Comparison of ENCODE assay signal across 8 cellular contexts in genomic region chrX:69615779-69616519, GRCh38. TPM values are rescaled to one million over a fixed set of nuclear protein-coding genes. Genes with fewer than 3 reads are reported as not detected.
A peak's percentile ranks its signal among the peaks of the same experiment; 100 is the strongest.
DNase-seq lines count a peak whose midpoint lies in the region; ATAC-seq and TF ChIP-seq lines count a peak whose summit lies in the region.

Gene EDA (plus strand): TSS chrX:69616113.

- H3K9me3 ChIP-seq in WERI-Rb-1 (ENCODE audit: severe bottlenecking) (no peaks in the 10 kb centered on the region), breast epithelium (no peaks in the 10 kb centered on the region), iPS-18a (ENCODE audit: control insufficient read depth, low read depth, low read length) (peaks cover 10% of the 10 kb centered on the region)

- H3K4me3 ChIP-seq in WERI-Rb-1 (ENCODE audit: low read depth, low read length) (peak within 1 kb of the TSS; percentile 56), breast epithelium (peak within 1 kb of the TSS; percentile 56 to 77 (median 62)), iPS-18a (ENCODE audit: low read length) (peak within 1 kb of the TSS; percentile 63)

- TF ChIP-seq POLR2A in breast epithelium (IDR thresholded peaks at IDR 0.05): no peak

- intact Hi-C loops in breast epithelium (cut with DNase I; ENCODE audit: low total_unique reads): no loop called here
- intact Hi-C loops in sciatic nerve (cut with DNase I): no loop called here

- no peak for TF ChIP-seq CTCF in WERI-Rb-1 (IDR thresholded peaks at IDR 0.05; ENCODE audit: low read depth, low read length)
- no peak for TF ChIP-seq CTCF in breast epithelium (IDR thresholded peaks at IDR 0.05)

- H3K4me1 ChIP-seq in breast epithelium (no peaks in the 10 kb centered on the region), iPS-18a (ENCODE audit: control insufficient read depth, low read depth, low read length) (peaks cover 4% of the 10 kb centered on the region)

- H3K27me3 ChIP-seq in WERI-Rb-1 (ENCODE audit: insufficient read depth, low read depth, severe bottlenecking): peaks cover 2% of the 10 kb centered on the region
- peaks cover 0 to 64% of the 10 kb centered on the region in 2 donors for H3K27me3 ChIP-seq in breast epithelium
- peaks cover 16% of the 10 kb centered on the region for H3K27me3 ChIP-seq in iPS-18a (ENCODE audit: control insufficient read depth, insufficient read depth, low read length)

- H3K36me3 ChIP-seq in WERI-Rb-1 (no peaks in the 10 kb centered on the region), breast epithelium (no peaks in the 10 kb centered on the region), iPS-18a (ENCODE audit: control insufficient read depth, low read depth, low read length) (no peaks in the 10 kb centered on the region)

- H3K9ac ChIP-seq in iPS-18a (ENCODE audit: low read length): peak within 1 kb of the TSS; percentile 27

- ATAC-seq in GM21423 (IDR thresholded peaks at IDR 0.05; ENCODE audit: unreplicated experiment) (peak; percentile 62), sciatic nerve (peak; percentile 98), HG03196 (IDR thresholded peaks at IDR 0.05; ENCODE audit: unreplicated experiment) (no peak)

- DNase-seq in C1 segment of cervical spinal cord (lab: John Stamatoyannopoulos, UW) (peak in 13 of 14 donors; percentile 12 to 85 (median 57)), MV-4-11 (lab: John Stamatoyannopoulos, UW) (peak; percentile 0), WERI-Rb-1 (peak; percentile 84), breast epithelium (ENCODE audit: low spot score in 2 of 2) (peak; percentile 63 to 72), sciatic nerve (ENCODE audit: low spot score) (peak; percentile 89)

- H3K27ac ChIP-seq in WERI-Rb-1: no peak within 1 kb of the TSS
- H3K27ac ChIP-seq in breast epithelium: peak within 1 kb of the TSS in 1 of 2 donors; percentile 22
- H3K27ac ChIP-seq in iPS-18a (ENCODE audit: low read length): no peak within 1 kb of the TSS

RNA-seq across cellular contexts. Expression of gene EDA, which starts in this region (rescaled TPM):
- total RNA-seq in breast epithelium (1 to 10 TPM; 3.6 to 6.7 (median 5.0) TPM), sciatic nerve (9.2 TPM)

Comparison
In these comparisons a context has a peak if more than half of its experiments do, and no peak if none do; other contexts are left out.
1. DNase-seq: peak in every context shown above with its lines; median percentile 89 in sciatic nerve; 84 in WERI-Rb-1; 68 in breast epithelium; 57 in C1 segment of cervical spinal cord; 0 in MV-4-11.